In the genomic region with DNA sequence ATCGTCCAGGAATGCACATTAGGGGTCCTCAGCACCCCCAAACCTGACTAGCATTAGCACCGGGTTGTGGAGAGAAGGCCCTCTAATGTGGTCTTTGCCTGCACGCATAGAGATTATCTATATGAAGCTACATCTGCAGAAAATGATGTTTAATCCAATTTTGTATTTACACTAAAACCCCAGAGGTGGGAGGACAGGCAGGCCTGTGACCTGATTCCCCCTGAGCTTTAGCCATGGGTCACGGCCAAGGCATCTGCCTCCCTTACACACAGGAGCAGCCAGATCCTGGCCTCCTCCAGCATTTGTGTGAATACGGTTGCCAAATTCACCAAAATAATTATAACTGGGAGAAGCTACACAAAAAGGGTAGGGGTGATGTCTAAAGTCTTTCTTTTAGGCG, we compare ENCODE assay signal across 17 cellular contexts. TPM values are rescaled to one million over a fixed set of nuclear protein-coding genes. Genes with fewer than 3 reads are reported as not detected.
DNase-seq lines count a peak whose midpoint lies in the region; ATAC-seq and TF ChIP-seq lines count a peak whose summit lies in the region.
"Had no signal": no experiment of that assay in that cellular context is flagged by ENCODE, and none has a peak within 500 bp of the region (broad histone marks: within the 10 kb centered on the region; RNA-seq: fewer than 3 reads in every experiment).

No MANE protein-coding gene starts in this region.

- DNase-seq in left ventricle myocardium inferior (no peak), left cardiac atrium (no peak), neural progenitor cell (ENCODE audit: low spot score) (no peak), uterus (peak in 1 of 2 donors; percentile 35), NCI-H1417 treated with DMSO at 0.1 percent for 48 hours (lab: John Stamatoyannopoulos, UW) (no peak)
- DNase-seq in activated naive CD4-positive, alpha-beta T cell treated with anti-CD3 and anti-CD28 coated beads, Interleukin-2, amount 10 ng/mL, durations not matched to agents 7 days and 5 days, result no peak
- DNase-seq: ACHN; activated CD4-positive, alpha-beta T cell treated with anti-CD3 and anti-CD28 coated beads for 36 hours; activated T-cell treated with anti-CD3 and anti-CD28 coated beads, Interleukin-2, amount 50 U/mL, for 72 hours; CD4-positive, CD25-positive, alpha-beta regulatory T cell; effector memory CD8-positive, alpha-beta T cell; GOT3; KBM-7; RPMI8226 had no signal

- no peak for TF ChIP-seq CTCF in left ventricle myocardium inferior (IDR thresholded peaks at IDR 0.05; ENCODE audit: borderline replicate concordance)
- no peak for TF ChIP-seq CTCF in brain (conservative IDR thresholded peaks at IDR 0.05)
- no peak for TF ChIP-seq CTCF in neural progenitor cell (IDR thresholded peaks at IDR 0.05)
- no peak for TF ChIP-seq CTCF in uterus (IDR thresholded peaks at IDR 0.05)

- no peak for TF ChIP-seq POLR2A in uterus (IDR thresholded peaks at IDR 0.05)

- H4K20me1 ChIP-seq in neural progenitor cell (ENCODE audit: low read depth), result no peaks in the 10 kb centered on the region

- H3K27ac ChIP-seq in left ventricle myocardium inferior (replicated peaks) (peak overlapping the region; percentile 58), neural progenitor cell (no peak overlapping the region), uterus (peak overlapping the region; percentile 48 to 57)

- H3K27ac Mint-ChIP-seq in brain (peak overlapping the region in 4 of 5 experiments; percentile 52 to 89 (median 77)), neural progenitor cell (peak overlapping the region; percentile 91)
- H3K27ac Mint-ChIP-seq in activated naive CD4-positive, alpha-beta T cell treated with anti-CD3 and anti-CD28 coated beads, Interleukin-2, amount 10 ng/mL, durations not matched to agents 7 days and 5 days, result no peak overlapping the region
- H3K27ac Mint-ChIP-seq: activated CD4-positive, alpha-beta T cell treated with anti-CD3 and anti-CD28 coated beads for 36 hours; activated naive CD4-positive, alpha-beta T cell treated with anti-CD3 and anti-CD28 coated beads, Interleukin-2, amount 50 U/mL, for 24 hours; activated T-cell treated with anti-CD3 and anti-CD28 coated beads, Interleukin-2, amount 50 U/mL, for 72 hours; CD4-positive, CD25-positive, alpha-beta regulatory T cell; effector memory CD8-positive, alpha-beta T cell had no signal

- no peak overlapping the region for H2AFZ ChIP-seq in neural progenitor cell (replicated peaks)

- H3K36me3 ChIP-seq in left ventricle myocardium inferior (no peaks in the 10 kb centered on the region), neural progenitor cell (no peaks in the 10 kb centered on the region), uterus (no peaks in the 10 kb centered on the region)

- H3K4me1 ChIP-seq in left ventricle myocardium inferior (peaks cover 57% of the 10 kb centered on the region), neural progenitor cell (peaks cover 15% of the 10 kb centered on the region), uterus (peaks cover 0 to 7% of the 10 kb centered on the region in 2 donors)

- H3K4me3 ChIP-seq in left ventricle myocardium inferior (peak overlapping the region; percentile 51), neural progenitor cell (no peak overlapping the region), uterus (no peak overlapping the region)

- H3K9me3 Mint-ChIP-seq in brain (peaks cover 0 to under 1% (median 0%) of the 10 kb centered on the region in 5 experiments), neural progenitor cell (peaks cover 2% of the 10 kb centered on the region)
- H3K9me3 Mint-ChIP-seq in activated naive CD4-positive, alpha-beta T cell treated with anti-CD3 and anti-CD28 coated beads, Interleukin-2, amount 10 ng/mL, durations not matched to agents 7 days and 5 days, result no peaks in the 10 kb centered on the region
- H3K9me3 Mint-ChIP-seq: activated naive CD4-positive, alpha-beta T cell treated with anti-CD3 and anti-CD28 coated beads, Interleukin-2, amount 50 U/mL, for 24 hours; activated T-cell treated with anti-CD3 and anti-CD28 coated beads, Interleukin-2, amount 50 U/mL, for 72 hours; CD4-positive, CD25-positive, alpha-beta regulatory T cell; effector memory CD8-positive, alpha-beta T cell had no signal

- H3K4me1 Mint-ChIP-seq in brain (peaks cover 40% of the 10 kb centered on the region), neural progenitor cell (peaks cover 44% of the 10 kb centered on the region)
- H3K4me1 Mint-ChIP-seq in activated naive CD4-positive, alpha-beta T cell treated with anti-CD3 and anti-CD28 coated beads, Interleukin-2, amount 10 ng/mL, durations not matched to agents 7 days and 5 days, result peaks cover 17% of the 10 kb centered on the region

- no peaks in the 10 kb centered on the region for H3K27me3 ChIP-seq in left ventricle myocardium inferior (ENCODE audit: low read depth)
- H3K27me3 ChIP-seq in neural progenitor cell, result peaks cover 11% of the 10 kb centered on the region
- no peaks in the 10 kb centered on the region for H3K27me3 ChIP-seq in uterus

- H3K79me2 ChIP-seq in neural progenitor cell (ENCODE audit: low read depth), result no peaks in the 10 kb centered on the region

- H3K27me3 Mint-ChIP-seq in brain (peaks cover 3% of the 10 kb centered on the region), neural progenitor cell (ENCODE audit: insufficient read depth, low read depth) (peaks cover 7% of the 10 kb centered on the region)
- no peaks in the 10 kb centered on the region for H3K27me3 Mint-ChIP-seq in activated naive CD4-positive, alpha-beta T cell treated with anti-CD3 and anti-CD28 coated beads, Interleukin-2, amount 10 ng/mL, durations not matched to agents 7 days and 5 days
- H3K27me3 Mint-ChIP-seq: activated CD4-positive, alpha-beta T cell treated with anti-CD3 and anti-CD28 coated beads for 36 hours; activated naive CD4-positive, alpha-beta T cell treated with anti-CD3 and anti-CD28 coated beads, Interleukin-2, amount 50 U/mL, for 24 hours; CD4-positive, CD25-positive, alpha-beta regulatory T cell; effector memory CD8-positive, alpha-beta T cell had no signal

- intact Hi-C loops in left ventricle myocardium inferior (cut with micrococcal nuclease) (no loop called here), left cardiac atrium (cut with DNase I) (no loop called here), uterus (cut with DNase I; ENCODE audit: low total_unique reads) (no loop called here)

- CTCF ChIA-PET in activated naive CD4-positive, alpha-beta T cell treated with anti-CD3 and anti-CD28 coated beads, Interleukin-2, amount 10 ng/mL, durations not matched to agents 7 days and 5 days (lab: Charles Lee), result interaction anchor here (0.8 to 1.8 kb wide), 4 partner anchors 21 to 184 kb away, joined by 3 to 7 read pairs (median 4); a partner anchor contains a TSS

- peaks cover 12% of the 10 kb centered on the region for H3F3A ChIP-seq in neural progenitor cell (ENCODE audit: low read depth)

- ATAC-seq in left cardiac atrium, result no peak
- no peak for ATAC-seq in HG02970 (IDR thresholded peaks at IDR 0.05; ENCODE audit: low FRiP score, unreplicated experiment)
- ATAC-seq: activated CD4-positive, alpha-beta T cell treated with anti-CD3 and anti-CD28 coated beads for 36 hours; activated T-cell treated with anti-CD3 and anti-CD28 coated beads, Interleukin-2, amount 50 U/mL, for 72 hours; effector memory CD8-positive, alpha-beta T cell had no signal

- H3K36me3 Mint-ChIP-seq in brain (no peaks in the 10 kb centered on the region), neural progenitor cell (peaks cover 13% of the 10 kb centered on the region)
- H3K36me3 Mint-ChIP-seq in activated naive CD4-positive, alpha-beta T cell treated with anti-CD3 and anti-CD28 coated beads, Interleukin-2, amount 10 ng/mL, durations not matched to agents 7 days and 5 days, result peaks cover 1% of the 10 kb centered on the region
- H3K36me3 Mint-ChIP-seq: activated naive CD4-positive, alpha-beta T cell treated with anti-CD3 and anti-CD28 coated beads, Interleukin-2, amount 50 U/mL, for 24 hours had no signal

- H3K4me2 ChIP-seq in neural progenitor cell, result no peak overlapping the region

- H3K4me3 Mint-ChIP-seq in brain (peak overlapping the region; percentile 6 to 69 (median 58)), neural progenitor cell (peak overlapping the region; percentile 9)
- no peak overlapping the region for H3K4me3 Mint-ChIP-seq in activated naive CD4-positive, alpha-beta T cell treated with anti-CD3 and anti-CD28 coated beads, Interleukin-2, amount 10 ng/mL, durations not matched to agents 7 days and 5 days
- H3K4me3 Mint-ChIP-seq: activated CD4-positive, alpha-beta T cell treated with anti-CD3 and anti-CD28 coated beads for 36 hours; activated naive CD4-positive, alpha-beta T cell treated with anti-CD3 and anti-CD28 coated beads, Interleukin-2, amount 50 U/mL, for 24 hours; activated T-cell treated with anti-CD3 and anti-CD28 coated beads, Interleukin-2, amount 50 U/mL, for 72 hours; CD4-positive, CD25-positive, alpha-beta regulatory T cell; effector memory CD8-positive, alpha-beta T cell had no signal

- H3K9ac ChIP-seq in neural progenitor cell, result no peak overlapping the region

- H3K9me3 ChIP-seq in left ventricle myocardium inferior (replicated peaks), result no peaks in the 10 kb centered on the region
- no peaks in the 10 kb centered on the region for H3K9me3 ChIP-seq in neural progenitor cell (ENCODE audit: low read depth)
- no peaks in the 10 kb centered on the region for H3K9me3 ChIP-seq in uterus

RNA-seq across cellular contexts. Expression of a gene that starts 7.0 kb away (rescaled TPM):
- total RNA-seq in left ventricle myocardium inferior, result 22.0 TPM
- 10 to 100 TPM; 36.0 to 56.7 TPM for total RNA-seq in left cardiac atrium
- 23.9 TPM for polyA plus RNA-seq in brain (ENCODE audit: insufficient read depth, low read depth, low replicate concordance)
- total RNA-seq in neural progenitor cell (ENCODE audit: low replicate concordance), result 7.4 and 11.8 TPM in 2 replicates
- 10 to 100 TPM; 25.0 to 88.8 (median 57.9) TPM for total RNA-seq in uterus

RNA-seq across cellular contexts. Expression of a gene that starts 20.7 kb away (rescaled TPM):
- total RNA-seq in left ventricle myocardium inferior (26.7 TPM), left cardiac atrium (10 to 100 TPM; 29.7 to 31.6 TPM), neural progenitor cell (ENCODE audit: low replicate concordance) (86.2 and 107 TPM in 2 replicates), uterus (100 to 1,000 TPM in 1 of 4 donors, 10 to 100 TPM in 3; 42.1 to 105 (median 57.2) TPM)
- 34.6 TPM for polyA plus RNA-seq in brain (ENCODE audit: insufficient read depth, low read depth, low replicate concordance)
